ENCODE assay signal across 8 cellular contexts in the genomic region with DNA sequence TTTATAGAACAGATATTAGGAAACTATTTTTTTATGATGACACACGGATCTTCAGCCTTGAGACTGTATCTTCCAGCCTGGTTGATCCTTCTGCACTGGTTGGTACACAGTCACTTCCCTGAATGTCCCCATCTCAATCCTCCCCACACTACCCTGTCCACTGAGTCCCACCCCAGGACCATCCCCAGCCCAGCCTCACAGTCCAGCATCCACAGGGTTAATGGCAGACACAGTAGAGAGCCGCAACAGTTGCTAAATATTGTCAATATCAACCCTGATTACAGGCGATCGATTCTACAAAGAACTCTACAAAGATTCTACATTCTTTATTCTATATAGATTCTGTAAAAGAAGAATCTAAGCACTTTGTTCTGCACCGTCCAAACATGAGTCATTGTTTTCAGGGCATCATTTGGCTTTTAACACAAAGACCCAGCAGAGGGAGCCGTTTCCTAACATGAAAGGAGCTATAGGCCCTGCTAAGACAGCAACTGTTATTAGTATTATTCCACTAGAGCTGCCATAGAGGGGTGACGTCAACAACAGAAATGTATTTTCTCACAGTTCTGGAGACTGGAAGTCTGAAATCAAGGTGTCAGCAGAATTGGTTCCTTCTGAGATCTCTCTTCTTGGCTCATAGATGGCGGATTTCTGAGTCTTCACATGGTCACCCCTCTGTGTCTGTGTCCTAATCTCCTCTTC. TPM values are rescaled to one million over a fixed set of nuclear protein-coding genes. Genes with fewer than 3 reads are reported as not detected.
DNase-seq lines count a peak whose midpoint lies in the region; ATAC-seq and TF ChIP-seq lines count a peak whose summit lies in the region.

No MANE protein-coding gene starts in this region.

- peak; percentile 67 for ATAC-seq in GM19043 (IDR thresholded peaks at IDR 0.05; ENCODE audit: low read depth, unreplicated experiment)
- ATAC-seq in HG03442 (IDR thresholded peaks at IDR 0.05; ENCODE audit: unreplicated experiment) = peak; percentile 72
- ATAC-seq in activated CD4-positive, alpha-beta T cell treated with anti-CD3 and anti-CD28 coated beads for 36 hours = peak; percentile 87
- peak; percentile 70 to 75 for ATAC-seq in lower lobe of right lung

- no peaks in the 10 kb centered on the region for H3K27me3 Mint-ChIP-seq in activated CD4-positive, alpha-beta T cell treated with anti-CD3 and anti-CD28 coated beads for 36 hours

- H3K36me3 ChIP-seq in BJ (ENCODE audit: control insufficient read depth, insufficient read depth, low read length) = no peaks in the 10 kb centered on the region
- H3K36me3 ChIP-seq in lower lobe of right lung = no peaks in the 10 kb centered on the region

- peaks cover 57% of the 10 kb centered on the region for H3K4me1 ChIP-seq in lower lobe of right lung

- POLR2A ChIA-PET in BJ (lab: Charles Lee) = interaction anchor here (0.6 kb wide), 1 partner anchor 155 kb away, joined by 4 read pairs; no protein-coding TSS in a partner anchor
- POLR2A ChIA-PET in activated CD4-positive, alpha-beta T cell treated with anti-CD3 and anti-CD28 coated beads for 36 hours (lab: Charles Lee) = interaction anchor here (0.5 to 0.6 kb wide), 4 partner anchors 69 to 235 kb away, joined by 3 to 4 read pairs (median 3); no protein-coding TSS in a partner anchor

- CTCF ChIA-PET in BJ (lab: Yijun Ruan, JAX) = interaction anchor here (0.6 to 1.1 kb wide), 19 partner anchors 10 to 380 kb away, joined by 3 to 22 read pairs (median 4); no protein-coding TSS in a partner anchor
- CTCF ChIA-PET in activated CD4-positive, alpha-beta T cell treated with anti-CD3 and anti-CD28 coated beads for 36 hours (lab: Charles Lee) = interaction anchor here (0.6 to 1.6 kb wide), 28 partner anchors 10 to 374 kb away, joined by 3 to 27 read pairs (median 4); partner anchors contain the start of genes IFNAR1 and IL10RB

- no peak overlapping the region for H3K4me3 Mint-ChIP-seq in activated CD4-positive, alpha-beta T cell treated with anti-CD3 and anti-CD28 coated beads for 36 hours

- H3K4me3 ChIP-seq in BJ (ENCODE audit: low read depth, low read length) = no peak overlapping the region
- H3K4me3 ChIP-seq in lower lobe of right lung = no peak overlapping the region

- peak overlapping the region; percentile 73 for H3K27ac ChIP-seq in lower lobe of right lung

- no peaks in the 10 kb centered on the region for H3K9me3 Mint-ChIP-seq in activated CD4-positive, alpha-beta T cell treated with anti-CD3 and anti-CD28 coated beads for 36 hours (ENCODE audit: low read depth)

- no peaks in the 10 kb centered on the region for H3K9me3 ChIP-seq in lower lobe of right lung

- no peak overlapping the region for H3K27ac Mint-ChIP-seq in activated CD4-positive, alpha-beta T cell treated with anti-CD3 and anti-CD28 coated beads for 36 hours

- TF ChIP-seq CTCF in BJ (IDR thresholded peaks at IDR 0.05; ENCODE audit: insufficient read depth, low read depth, low read length) = peak; percentile 77
- TF ChIP-seq CTCF in lower lobe of right lung (IDR thresholded peaks at IDR 0.05) = peak; percentile 85

- peaks cover 3% of the 10 kb centered on the region; the same call in 1 of the 2 replicates for H3K27me3 ChIP-seq in BJ (ENCODE audit: control insufficient read depth, insufficient read depth, low read length)
- no peaks in the 10 kb centered on the region for H3K27me3 ChIP-seq in lower lobe of right lung (ENCODE audit: low read depth)

- peaks cover 29% of the 10 kb centered on the region for H3K4me1 Mint-ChIP-seq in activated CD4-positive, alpha-beta T cell treated with anti-CD3 and anti-CD28 coated beads for 36 hours

- peak; percentile 63 for DNase-seq in BJ (ENCODE audit: low read depth)
- DNase-seq in NCI-H510A treated with DMSO at 0.1 percent for 48 hours (lab: John Stamatoyannopoulos, UW) = peak; percentile 91
- peak; percentile 88 for DNase-seq in activated CD4-positive, alpha-beta T cell treated with anti-CD3 and anti-CD28 coated beads for 36 hours
- DNase-seq in dedifferentiated amniotic fluid mesenchymal stem cell (ENCODE audit: extremely low spot score) = peak; percentile 96
- no peak for DNase-seq in lower lobe of right lung
- DNase-seq in stimulated activated CD8-positive, alpha-beta memory T cell treated with anti-CD3 and anti-CD28 coated beads, Interleukin-12 subunit alpha, Interleukin-12 subunit beta, amount 100 ng/mL, for 24 hours (ENCODE audit: extremely low read depth) = peak; percentile 36

- H3K36me3 Mint-ChIP-seq in activated CD4-positive, alpha-beta T cell treated with anti-CD3 and anti-CD28 coated beads for 36 hours (ENCODE audit: low read depth) = no peaks in the 10 kb centered on the region

- intact Hi-C loops in activated CD4-positive, alpha-beta T cell treated with anti-CD3 and anti-CD28 coated beads for 36 hours (cut with DNase I, micrococcal nuclease) = loop anchor here (1.0 to 5.0 kb wide), 10 partner anchors 31 to 406 kb away; partner anchors contain the start of gene IL10RB (in 1 of the 2)
- intact Hi-C loops in lower lobe of right lung (cut with DNase I) = loop anchor here (10.0 kb wide), 1 partner anchor 245 kb away; no protein-coding TSS in a partner anchor

RNA-seq across cellular contexts. Expression of gene IFNAR2, which starts 30.1 kb away (rescaled TPM):
- 10.3 and 22.2 TPM in 2 replicates for polyA plus RNA-seq in BJ (2011; rRNA removed)
- 5.5 and 5.7 TPM in 2 replicates for polyA minus RNA-seq in BJ (2011; rRNA and poly(A)+ RNA removed)
- 10 to 100 TPM; 26.6 to 29.8 TPM for total RNA-seq in activated CD4-positive, alpha-beta T cell treated with anti-CD3 and anti-CD28 coated beads for 36 hours
- total RNA-seq in lower lobe of right lung = 34.5 TPM
